ENCODE assay signal across 37 cellular contexts in genomic region chr21:15993951-15994350, GRCh38.
"Had no signal": no experiment of that assay in that cellular context is flagged by ENCODE, and none has a peak within 500 bp of the region (broad histone marks: within the 10 kb centered on the region; RNA-seq: fewer than 3 reads in every experiment).

No MANE protein-coding gene starts in this region.

- H3K36me3 Mint-ChIP-seq: activated CD4-positive, alpha-beta memory T cell treated with anti-CD3 and anti-CD28 coated beads for 36 hours; activated naive CD4-positive, alpha-beta T cell treated with anti-CD3 and anti-CD28 coated beads, Interleukin-2, amount 50 U/mL, for 72 hours; activated naive CD8-positive, alpha-beta T cell treated with anti-CD3 and anti-CD28 coated beads for 36 hours had no signal

- H3K4me3 Mint-ChIP-seq: activated B cell treated with CpG ODN at 0.5 μM for 24 hours; activated CD4-positive, alpha-beta memory T cell treated with anti-CD3 and anti-CD28 coated beads for 36 hours; activated CD4-positive, alpha-beta T cell treated with anti-CD3 and anti-CD28 coated beads, Interleukin-2, amount 10 ng/mL, durations not matched to agents 24 days and 14 days; activated CD8-positive, alpha-beta T cell treated with anti-CD3 and anti-CD28 coated beads for 36 hours; activated naive CD4-positive, alpha-beta T cell treated with anti-CD3 and anti-CD28 coated beads for 36 hours; activated naive CD8-positive, alpha-beta T cell treated with anti-CD3 and anti-CD28 coated beads for 36 hours; activated T-cell treated with anti-CD3 and anti-CD28 coated beads, Interleukin-2, amount 50 U/mL, for 4 hours; activated T-cell treated with anti-CD3 and anti-CD28 coated beads, Interleukin-2, amount 50 U/mL, for 72 hours; activated T-helper 1 cell treated with anti-CD3 and anti-CD28 coated beads, Interleukin-12 subunit alpha, Interleukin-12 subunit beta, Interleukin-2, Interleukin-4 antibody, amounts not matched to agents 30 ng/mL and 10 ng/mL and 1 ng/mL, durations not matched to agents 14 hours and 24 hours and 36 hours; activated T-helper 17 cell treated with anti-CD3 and anti-CD28 coated beads, Interleukin-2, amount 50 U/mL, for 72 hours; T-helper 1 cell treated with Interleukin-12 subunit alpha and Interleukin-12 subunit beta and Interleukin-4 antibody, amounts not matched to agents 30 μg/mL and 1 μg/mL, for 36 hours; T-helper 2 cell treated with Interferon-gamma antibody and Interleukin-4, amounts not matched to agents 5 μg/mL and 100 μg/mL, for 36 hours had no signal

- H3K4me3 ChIP-seq: adrenal gland, body of pancreas, breast epithelium had no signal

- DNase-seq: activated B cell treated with CpG ODN at 0.5 μM for 24 hours; activated CD4-positive, alpha-beta memory T cell treated with anti-CD3 and anti-CD28 coated beads for 36 hours; activated CD4-positive, alpha-beta T cell treated with anti-CD3 and anti-CD28 coated beads for 4 hours; activated CD4-positive, alpha-beta T cell treated with anti-CD3 and anti-CD28 coated beads, Interleukin-2, amount 10 ng/mL, durations not matched to agents 24 days and 14 days; activated CD4-positive, alpha-beta T cell treated with anti-CD3 and anti-CD28 coated beads, Interleukin-2, amount 50 U/mL, for 1 hour; activated CD4-positive, alpha-beta T cell treated with anti-CD3 and anti-CD28 coated beads, Interleukin-2, amount 50 U/mL, for 4 hours; activated CD4-positive, CD25-positive, alpha-beta regulatory T cell treated with anti-CD3 and anti-CD28 coated beads, Interleukin-2, amount 50 U/mL, for 72 hours; activated CD8-positive, alpha-beta memory T cell treated with anti-CD3 and anti-CD28 coated beads, Interleukin-2, amount 50 U/mL, for 4 hours; activated CD8-positive, alpha-beta T cell treated with anti-CD3 and anti-CD28 coated beads for 36 hours; activated effector memory CD4-positive, alpha-beta T cell treated with anti-CD3 and anti-CD28 coated beads, Interleukin-2, amount 50 U/mL, for 16 hours; activated gamma-delta T cell treated with Interleukin-2 at 50 U/mL for 16 hours; activated naive CD4-positive, alpha-beta T cell; activated naive CD4-positive, alpha-beta T cell treated with anti-CD3 and anti-CD28 coated beads for 36 hours; activated naive CD4-positive, alpha-beta T cell treated with anti-CD3 and anti-CD28 coated beads, Interleukin-2, amount 50 U/mL, for 16 hours; activated naive CD8-positive, alpha-beta T cell treated with anti-CD3 and anti-CD28 coated beads for 36 hours; activated T-cell treated with anti-CD3 and anti-CD28 coated beads for 4 hours; activated T-cell treated with anti-CD3 and anti-CD28 coated beads, Interleukin-2, amount 50 U/mL, for 1 hour; activated T-cell treated with anti-CD3 and anti-CD28 coated beads, Interleukin-2, amount 50 U/mL, for 4 hours; activated T-cell treated with anti-CD3 and anti-CD28 coated beads, Interleukin-2, amount 50 U/mL, for 72 hours; adrenal gland; amniotic stem cell; aorta; body of pancreas; brain microvascular endothelial cell; central memory CD4-positive, alpha-beta T cell; cerebellar nuclear complex; T-helper 1 cell; T-helper 2 cell; T-helper 9 cell had no signal

- H3K4me1 Mint-ChIP-seq: activated B cell treated with CpG ODN at 0.5 μM for 24 hours; activated CD4-positive, alpha-beta T cell treated with anti-CD3 and anti-CD28 coated beads, Interleukin-2, amount 10 ng/mL, durations not matched to agents 24 days and 14 days; activated naive CD8-positive, alpha-beta T cell treated with anti-CD3 and anti-CD28 coated beads for 36 hours; activated T-helper 17 cell treated with anti-CD3 and anti-CD28 coated beads, Interleukin-2, amount 50 U/mL, for 72 hours had no signal

- H3K9me3 ChIP-seq: adrenal gland, body of pancreas, breast epithelium had no signal

- H3K9me3 Mint-ChIP-seq: activated B cell treated with CpG ODN at 0.5 μM for 24 hours; activated CD4-positive, alpha-beta memory T cell treated with anti-CD3 and anti-CD28 coated beads for 36 hours; activated CD4-positive, alpha-beta T cell treated with anti-CD3 and anti-CD28 coated beads, Interleukin-2, amount 10 ng/mL, durations not matched to agents 24 days and 14 days; activated CD8-positive, alpha-beta T cell treated with anti-CD3 and anti-CD28 coated beads for 36 hours; activated naive CD4-positive, alpha-beta T cell treated with anti-CD3 and anti-CD28 coated beads for 36 hours; activated naive CD4-positive, alpha-beta T cell treated with anti-CD3 and anti-CD28 coated beads, Interleukin-2, amount 50 U/mL, for 72 hours; activated naive CD8-positive, alpha-beta T cell treated with anti-CD3 and anti-CD28 coated beads for 36 hours; activated T-cell treated with anti-CD3 and anti-CD28 coated beads, Interleukin-2, amount 50 U/mL, for 4 hours; activated T-cell treated with anti-CD3 and anti-CD28 coated beads, Interleukin-2, amount 50 U/mL, for 72 hours; activated T-helper 1 cell treated with anti-CD3 and anti-CD28 coated beads, Interleukin-12 subunit alpha, Interleukin-12 subunit beta, Interleukin-2, Interleukin-4 antibody, amounts not matched to agents 30 ng/mL and 10 ng/mL and 1 ng/mL, durations not matched to agents 14 hours and 24 hours and 36 hours; activated T-helper 17 cell treated with anti-CD3 and anti-CD28 coated beads, Interleukin-2, amount 50 U/mL, for 72 hours; T-helper 1 cell treated with Interleukin-12 subunit alpha and Interleukin-12 subunit beta and Interleukin-4 antibody, amounts not matched to agents 30 μg/mL and 1 μg/mL, for 36 hours; T-helper 2 cell treated with Interferon-gamma antibody and Interleukin-4, amounts not matched to agents 5 μg/mL and 100 μg/mL, for 36 hours had no signal

- H3K27me3 Mint-ChIP-seq: activated CD4-positive, alpha-beta memory T cell treated with anti-CD3 and anti-CD28 coated beads for 36 hours; activated CD4-positive, alpha-beta T cell treated with anti-CD3 and anti-CD28 coated beads, Interleukin-2, amount 10 ng/mL, durations not matched to agents 24 days and 14 days; activated naive CD8-positive, alpha-beta T cell treated with anti-CD3 and anti-CD28 coated beads for 36 hours; activated T-helper 17 cell treated with anti-CD3 and anti-CD28 coated beads, Interleukin-2, amount 50 U/mL, for 72 hours had no signal

- H3K36me3 ChIP-seq: adrenal gland, brain microvascular endothelial cell, breast epithelium had no signal

- H3K27me3 ChIP-seq: adrenal gland, body of pancreas, brain microvascular endothelial cell, breast epithelium had no signal

- H3K27ac Mint-ChIP-seq: activated B cell treated with CpG ODN at 0.5 μM for 24 hours; activated CD4-positive, alpha-beta memory T cell treated with anti-CD3 and anti-CD28 coated beads for 36 hours; activated CD4-positive, alpha-beta T cell treated with anti-CD3 and anti-CD28 coated beads, Interleukin-2, amount 10 ng/mL, durations not matched to agents 24 days and 14 days; activated CD8-positive, alpha-beta T cell treated with anti-CD3 and anti-CD28 coated beads for 36 hours; activated naive CD4-positive, alpha-beta T cell treated with anti-CD3 and anti-CD28 coated beads for 36 hours; activated naive CD4-positive, alpha-beta T cell treated with anti-CD3 and anti-CD28 coated beads, Interleukin-2, amount 50 U/mL, for 72 hours; activated naive CD8-positive, alpha-beta T cell treated with anti-CD3 and anti-CD28 coated beads for 36 hours; activated T-cell treated with anti-CD3 and anti-CD28 coated beads, Interleukin-2, amount 50 U/mL, for 72 hours; activated T-helper 1 cell treated with anti-CD3 and anti-CD28 coated beads, Interleukin-12 subunit alpha, Interleukin-12 subunit beta, Interleukin-2, Interleukin-4 antibody, amounts not matched to agents 30 ng/mL and 10 ng/mL and 1 ng/mL, durations not matched to agents 14 hours and 24 hours and 36 hours; activated T-helper 17 cell treated with anti-CD3 and anti-CD28 coated beads, Interleukin-2, amount 50 U/mL, for 72 hours; T-helper 1 cell treated with Interleukin-12 subunit alpha and Interleukin-12 subunit beta and Interleukin-4 antibody, amounts not matched to agents 30 μg/mL and 1 μg/mL, for 36 hours; T-helper 2 cell treated with Interferon-gamma antibody and Interleukin-4, amounts not matched to agents 5 μg/mL and 100 μg/mL, for 36 hours had no signal

- H3K27ac ChIP-seq: adrenal gland, body of pancreas, brain microvascular endothelial cell, breast epithelium, VCaP had no signal

- FAIRE-seq: astrocyte had no signal

- H3K4me1 ChIP-seq: adrenal gland, body of pancreas, breast epithelium had no signal

- ATAC-seq: activated CD8-positive, alpha-beta T cell treated with anti-CD3 and anti-CD28 coated beads for 36 hours; activated naive CD4-positive, alpha-beta T cell treated with anti-CD3 and anti-CD28 coated beads, Interleukin-2, amount 50 U/mL, for 72 hours; activated T-cell treated with anti-CD3 and anti-CD28 coated beads, Interleukin-2, amount 50 U/mL, for 4 hours; activated T-cell treated with anti-CD3 and anti-CD28 coated beads, Interleukin-2, amount 50 U/mL, for 72 hours; activated T-helper 17 cell treated with anti-CD3 and anti-CD28 coated beads, Interleukin-2, amount 50 U/mL, for 72 hours; body of pancreas had no signal
